Comparison of ENCODE assay signal across 8 cellular contexts in the genomic region with DNA sequence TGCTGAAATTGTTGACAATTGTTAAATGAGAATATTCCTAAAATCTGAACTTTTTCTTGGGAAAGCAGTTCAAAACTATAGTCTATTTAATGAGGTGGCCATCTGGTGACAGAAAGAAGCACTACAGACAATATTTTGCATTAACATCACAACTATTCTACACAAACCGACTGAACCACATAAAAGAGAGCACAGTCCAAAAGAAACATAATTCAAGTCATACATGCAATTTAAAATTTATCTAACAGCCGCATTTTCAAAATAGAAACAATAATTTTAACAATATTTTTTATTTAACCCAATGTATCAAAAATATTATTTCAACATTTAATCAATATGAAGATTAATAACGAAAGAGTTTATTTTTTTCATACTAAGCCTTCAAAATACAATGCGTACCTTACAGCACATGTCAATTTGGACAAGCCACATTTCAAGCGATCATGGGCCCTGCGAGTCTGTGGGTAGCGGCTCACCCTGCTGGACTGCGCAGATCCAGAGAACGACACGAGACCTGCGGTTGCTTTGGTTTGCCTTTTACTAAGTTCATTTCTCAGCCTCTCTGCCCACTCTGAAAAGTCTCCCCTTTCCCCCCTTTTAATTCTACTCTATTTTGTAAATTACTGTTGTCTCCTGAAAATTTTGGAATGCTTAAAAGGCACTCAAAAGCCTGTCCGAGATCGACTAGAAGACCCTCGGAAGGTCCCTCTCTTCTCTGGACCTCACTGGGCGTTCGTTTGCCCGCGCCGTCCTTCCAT. TPM values are rescaled to one million over a fixed set of nuclear protein-coding genes. Genes with fewer than 3 reads are reported as not detected.
DNase-seq lines count a peak whose midpoint lies in the region; ATAC-seq, FAIRE-seq and TF ChIP-seq lines count a peak whose summit lies in the region.

No MANE protein-coding gene starts in this region.

- peak; percentile 36 for DNase-seq in CD1c-positive myeloid dendritic cell (ENCODE audit: extremely low spot score)
- DNase-seq in LoVo (ENCODE audit: low spot score), result peak; percentile 28
- peak; percentile 7 to 23 for DNase-seq in erythroblast (lab: John Stamatoyannopoulos, UW)
- DNase-seq in aorta, result peak in 1 of 2 donors; percentile 50
- no peak for DNase-seq in GDM1 (lab: John Stamatoyannopoulos, UW)

- H3K4me3 ChIP-seq in mucosa of rectum (ENCODE audit: low read length in 2 of 2), result peak overlapping the region; percentile 32 to 55
- peak overlapping the region; percentile 24 to 53 for H3K4me3 ChIP-seq in aorta (ENCODE audit: low read length in 2 of 2)

- peaks cover 11 to 14% of the 10 kb centered on the region in 2 donors for H3K27me3 ChIP-seq in mucosa of rectum (ENCODE audit: control insufficient read depth in 2 of 2, insufficient read depth in 2 of 2, low read length in 2 of 2)
- no peaks in the 10 kb centered on the region for H3K27me3 ChIP-seq in aorta (ENCODE audit: control insufficient read depth in 1 of 2, insufficient read depth in 2 of 2, low read length in 1 of 2)

- peak; percentile 61 for FAIRE-seq in TTC549 (lab: Jason Lieb, UNC)

- peak overlapping the region in 1 of 2 donors; percentile 21 for H3K9ac ChIP-seq in mucosa of rectum (ENCODE audit: low read depth in 1 of 2, low read length in 2 of 2)

- TF ChIP-seq POLR2A in erythroblast (IDR thresholded peaks at IDR 0.05; ENCODE audit: low read length), result no peak

- H3K27ac ChIP-seq in mucosa of rectum (ENCODE audit: low read depth in 2 of 2, low read length in 2 of 2) (no peak overlapping the region), aorta (ENCODE audit: low read depth in 1 of 2, low read length in 2 of 2) (no peak overlapping the region)

- intact Hi-C loops in aorta (cut with DNase I), result no loop called here

- no peaks in the 10 kb centered on the region for H3K36me3 ChIP-seq in mucosa of rectum (ENCODE audit: control insufficient read depth in 2 of 2, insufficient read depth in 2 of 2, low read length in 2 of 2)
- H3K36me3 ChIP-seq in aorta (ENCODE audit: control insufficient read depth in 1 of 2, insufficient read depth in 2 of 2, low read length in 1 of 2), result no peaks in the 10 kb centered on the region

- H3K9me3 ChIP-seq in mucosa of rectum (ENCODE audit: control insufficient read depth in 2 of 2, low read length in 2 of 2) (no peaks in the 10 kb centered on the region), aorta (ENCODE audit: control insufficient read depth, low read length) (peaks cover 2% of the 10 kb centered on the region)

- H3K4me1 ChIP-seq in mucosa of rectum (ENCODE audit: control insufficient read depth in 2 of 2, insufficient read depth in 2 of 2, low read length in 2 of 2), result peaks cover 7 to 8% of the 10 kb centered on the region in 2 donors
- H3K4me1 ChIP-seq in aorta (ENCODE audit: control insufficient read depth in 1 of 2, insufficient read depth in 2 of 2, low read length in 2 of 2), result no peaks in the 10 kb centered on the region

- 1% methylated on average over 19 of the region's 19 CpGs for WGBS in aorta, 2 donors

- peak; percentile 73 for ATAC-seq in GM18868 (IDR thresholded peaks at IDR 0.05; ENCODE audit: unreplicated experiment)
- ATAC-seq in aorta (ENCODE audit: low FRiP score), result peak; percentile 73

RNA-seq across cellular contexts. Expression of a gene that starts 0.9 kb away (rescaled TPM):
- not detected for total RNA-seq in aorta
- not detected for polyA plus RNA-seq in aorta

RNA-seq across cellular contexts. Expression of a gene that starts 48.4 kb away (rescaled TPM):
- total RNA-seq in aorta, result 10 to 100 TPM; 17.8 to 42.4 TPM
- polyA plus RNA-seq in aorta, result 10 to 100 TPM; 21.4 to 43.7 TPM
